In genomic region chr2:69509011-69509749, GRCh38 we compare ENCODE assay signal across 11 cellular contexts.
DNase-seq lines count a peak whose midpoint lies in the region; ATAC-seq and TF ChIP-seq lines count a peak whose summit lies in the region.
"Had no signal": no experiment of that assay in that cellular context is flagged by ENCODE, and none has a peak within 500 bp of the region (broad histone marks: within the 10 kb centered on the region; RNA-seq: fewer than 3 reads in every experiment).

No MANE protein-coding gene starts in this region.

- CTCF ChIA-PET in activated CD8-positive, alpha-beta T cell treated with anti-CD3 and anti-CD28 coated beads for 36 hours (lab: Charles Lee) = interaction anchor here (1.3 to 1.4 kb wide), 2 partner anchors 23 to 72 kb away, joined by 3 to 5 read pairs; partner anchors contain the start of gene NFU1
- CTCF ChIA-PET in activated CD8-positive, alpha-beta T cell treated with anti-CD3 and anti-CD28 coated beads, Interleukin-2, amount 10 ng/mL, durations not matched to agents 7 days and 5 days (lab: Charles Lee) = no interaction called here

- peaks cover 89% of the 10 kb centered on the region for H3K36me3 Mint-ChIP-seq in activated CD8-positive, alpha-beta T cell treated with anti-CD3 and anti-CD28 coated beads for 36 hours (ENCODE audit: low read depth)
- peaks cover 81% of the 10 kb centered on the region for H3K36me3 Mint-ChIP-seq in activated CD8-positive, alpha-beta T cell treated with anti-CD3 and anti-CD28 coated beads, Interleukin-2, amount 10 ng/mL, durations not matched to agents 7 days and 5 days (ENCODE audit: low read depth)

- intact Hi-C loops in activated CD8-positive, alpha-beta T cell treated with anti-CD3 and anti-CD28 coated beads for 36 hours (cut with micrococcal nuclease) = no loop called here
- intact Hi-C loops in sciatic nerve (cut with DNase I) = no loop called here

- H3K27ac Mint-ChIP-seq in activated CD8-positive, alpha-beta T cell treated with anti-CD3 and anti-CD28 coated beads for 36 hours = peak overlapping the region; percentile 69
- H3K27ac Mint-ChIP-seq in activated CD8-positive, alpha-beta T cell treated with anti-CD3 and anti-CD28 coated beads, Interleukin-2, amount 10 ng/mL, durations not matched to agents 7 days and 5 days = no peak overlapping the region
- H3K27ac Mint-ChIP-seq: HFFc6 had no signal

- no peak overlapping the region for H3K4me3 Mint-ChIP-seq in activated CD8-positive, alpha-beta T cell treated with anti-CD3 and anti-CD28 coated beads for 36 hours
- no peak overlapping the region for H3K4me3 Mint-ChIP-seq in activated CD8-positive, alpha-beta T cell treated with anti-CD3 and anti-CD28 coated beads, Interleukin-2, amount 10 ng/mL, durations not matched to agents 7 days and 5 days
- H3K4me3 Mint-ChIP-seq: HFFc6, neural crest cell, T-cell had no signal

- in situ Hi-C loops in KBM-7 (cut with MboI; ENCODE audit: low pct_unique_long_range_greater_than_20kb, low sequenced_read_pairs) = no loop called here

- TF ChIP-seq CTCF in activated CD8-positive, alpha-beta T cell treated with anti-CD3 and anti-CD28 coated beads for 36 hours (IDR thresholded peaks at IDR 0.05) = no peak

- no peaks in the 10 kb centered on the region for H3K27me3 Mint-ChIP-seq in activated CD8-positive, alpha-beta T cell treated with anti-CD3 and anti-CD28 coated beads for 36 hours
- no peaks in the 10 kb centered on the region for H3K27me3 Mint-ChIP-seq in activated CD8-positive, alpha-beta T cell treated with anti-CD3 and anti-CD28 coated beads, Interleukin-2, amount 10 ng/mL, durations not matched to agents 7 days and 5 days (ENCODE audit: low read depth)
- H3K27me3 Mint-ChIP-seq: T-cell had no signal

- peaks cover 3% of the 10 kb centered on the region for H3K9me3 Mint-ChIP-seq in activated CD8-positive, alpha-beta T cell treated with anti-CD3 and anti-CD28 coated beads for 36 hours
- H3K9me3 Mint-ChIP-seq in activated CD8-positive, alpha-beta T cell treated with anti-CD3 and anti-CD28 coated beads, Interleukin-2, amount 10 ng/mL, durations not matched to agents 7 days and 5 days (ENCODE audit: insufficient read depth) = no peaks in the 10 kb centered on the region
- H3K9me3 Mint-ChIP-seq: HFFc6 had no signal

- POLR2A ChIA-PET in activated CD8-positive, alpha-beta T cell treated with anti-CD3 and anti-CD28 coated beads for 36 hours (lab: Charles Lee) = no interaction called here
- POLR2A ChIA-PET in activated CD8-positive, alpha-beta T cell treated with anti-CD3 and anti-CD28 coated beads, Interleukin-2, amount 10 ng/mL, durations not matched to agents 7 days and 5 days (lab: Charles Lee) = interaction anchor here (1.2 kb wide), 1 partner anchor 9 kb away, joined by 3 read pairs; no protein-coding TSS in a partner anchor

- no peak for ATAC-seq in activated CD8-positive, alpha-beta T cell treated with anti-CD3 and anti-CD28 coated beads for 36 hours
- ATAC-seq in activated CD8-positive, alpha-beta T cell treated with anti-CD3 and anti-CD28 coated beads, Interleukin-2, amount 10 ng/mL, durations not matched to agents 7 days and 5 days = no peak
- peak; percentile 62 for ATAC-seq in sciatic nerve
- ATAC-seq in HG03460 (IDR thresholded peaks at IDR 0.05; ENCODE audit: unreplicated experiment) = no peak
- ATAC-seq in HG02588 (IDR thresholded peaks at IDR 0.05; ENCODE audit: unreplicated experiment) = no peak
- ATAC-seq: T-cell had no signal

- DNase-seq in activated CD8-positive, alpha-beta T cell treated with anti-CD3 and anti-CD28 coated beads for 36 hours = no peak
- DNase-seq in activated CD8-positive, alpha-beta T cell treated with anti-CD3 and anti-CD28 coated beads, Interleukin-2, amount 10 ng/mL, durations not matched to agents 7 days and 5 days = no peak
- peak; percentile 8 for DNase-seq in NOMO-1 treated with DMSO at 0.1 percent for 48 hours (lab: John Stamatoyannopoulos, UW; ENCODE audit: unreplicated experiment)
- DNase-seq in fibroblast of gingiva (ENCODE audit: low read depth) = peak; percentile 20
- DNase-seq in sciatic nerve (ENCODE audit: low spot score) = no peak
- no peak for DNase-seq in KBM-7
- DNase-seq: HFFc6, T-cell had no signal

- peaks cover 28% of the 10 kb centered on the region for H3K4me1 Mint-ChIP-seq in activated CD8-positive, alpha-beta T cell treated with anti-CD3 and anti-CD28 coated beads for 36 hours (ENCODE audit: low read depth)
- H3K4me1 Mint-ChIP-seq in activated CD8-positive, alpha-beta T cell treated with anti-CD3 and anti-CD28 coated beads, Interleukin-2, amount 10 ng/mL, durations not matched to agents 7 days and 5 days (ENCODE audit: low read depth) = peaks cover 3% of the 10 kb centered on the region

Comparison
In these comparisons a context has a peak if more than half of its experiments do, and no peak if none do; other contexts are left out.
1. DNase-seq: peak in NOMO-1 treated with DMSO at 0.1 percent for 48 hours (single experiment) and fibroblast of gingiva (single experiment); none in activated CD8-positive, alpha-beta T cell treated with anti-CD3 and anti-CD28 coated beads for 36 hours (single experiment), activated CD8-positive, alpha-beta T cell treated with anti-CD3 and anti-CD28 coated beads, Interleukin-2, amount 10 ng/mL, durations not matched to agents 7 days and 5 days (single experiment), sciatic nerve (single experiment) and KBM-7 (single experiment).